Comparison of ENCODE assay signal across 8 cellular contexts in genomic region chr18:8478166-8478967, GRCh38.
A peak's percentile ranks its signal among the peaks of the same experiment; 100 is the strongest.
DNase-seq lines count a peak whose midpoint lies in the region; ATAC-seq and TF ChIP-seq lines count a peak whose summit lies in the region.

No MANE protein-coding gene starts in this region.

- ATAC-seq in GM18867 (IDR thresholded peaks at IDR 0.05; ENCODE audit: unreplicated experiment) (peak; percentile 81), HG03457 (IDR thresholded peaks at IDR 0.05; ENCODE audit: unreplicated experiment) (peak; percentile 83), heart left ventricle (peak; percentile 38 to 73 (median 60)), sciatic nerve (peak; percentile 69), HG03039 (IDR thresholded peaks at IDR 0.05; ENCODE audit: unreplicated experiment) (no peak)

- TF ChIP-seq CTCF in Peyer's patch (IDR thresholded peaks at IDR 0.05) (peak; percentile 27 to 67 (median 60)), heart left ventricle (IDR thresholded peaks at IDR 0.05) (peak; percentile 63 to 80 (median 72))

- H3K4me1 ChIP-seq in Peyer's patch (no peaks in the 10 kb centered on the region), heart left ventricle (peaks cover 0 to 6% (median 0%) of the 10 kb centered on the region in 12 donors)

- peak; percentile 47 for DNase-seq in Ammon's horn (ENCODE audit: low spot score)
- peak; percentile 46 to 77 (median 72) for DNase-seq in Peyer's patch
- DNase-seq in activated naive CD4-positive, alpha-beta T cell treated with Interleukin-2 at 50 U/mL for 16 hours, result peak; percentile 43
- peak; percentile 27 to 79 (median 37) for DNase-seq in heart left ventricle
- DNase-seq in sciatic nerve (ENCODE audit: low spot score), result peak; percentile 78

- H3K9me3 ChIP-seq in Peyer's patch (no peaks in the 10 kb centered on the region), heart left ventricle (no peaks in the 10 kb centered on the region)

- H3K36me3 ChIP-seq in Peyer's patch (no peaks in the 10 kb centered on the region), heart left ventricle (no peaks in the 10 kb centered on the region)

- TF ChIP-seq POLR2A in Peyer's patch (IDR thresholded peaks at IDR 0.05) (no peak), heart left ventricle (IDR thresholded peaks at IDR 0.05) (no peak)

- 51 to 56% (median 55%) methylated on average over 13 to 14 of the region's 14 CpGs for WGBS in heart left ventricle, 4 donors

- H3K4me3 ChIP-seq in Peyer's patch (no peak overlapping the region), heart left ventricle (no peak overlapping the region)

- H3K27me3 ChIP-seq in Peyer's patch (no peaks in the 10 kb centered on the region), heart left ventricle (no peaks in the 10 kb centered on the region)

- H3K27ac ChIP-seq in Peyer's patch, result no peak overlapping the region
- no peak overlapping the region for H3K27ac ChIP-seq in heart left ventricle

- intact Hi-C loops in heart left ventricle (cut with DNase I), result loop anchor here in 5 of 10 donors (5.0 to 10.0 kb wide), 5 partner anchors 509 to 1206 kb away; partner anchors contain the start of gene PTPRM (in 1 of the 5)
- intact Hi-C loops in sciatic nerve (cut with DNase I), result loop anchor here (5.0 kb wide), 1 partner anchor 1416 kb away; no protein-coding TSS in a partner anchor
